In genomic region chr19:13986348-13986904, GRCh38 we compare ENCODE assay signal across 9 cellular contexts. TPM values are rescaled to one million over a fixed set of nuclear protein-coding genes. Genes with fewer than 3 reads are reported as not detected.
DNase-seq lines count a peak whose midpoint lies in the region; ATAC-seq and TF ChIP-seq lines count a peak whose summit lies in the region.
"Had no signal": no experiment of that assay in that cellular context is flagged by ENCODE, and none has a peak within 500 bp of the region (broad histone marks: within the 10 kb centered on the region; RNA-seq: fewer than 3 reads in every experiment).

No MANE protein-coding gene starts in this region.

- H3K4me3 ChIP-seq in CD8-positive, alpha-beta memory T cell (ENCODE audit: low read length): peak overlapping the region; percentile 59
- no peak overlapping the region for H3K4me3 ChIP-seq in SJCRH30
- H3K4me3 ChIP-seq in heart right ventricle: peak overlapping the region in 7 of 10 donors; percentile 9 to 40 (median 28)
- peak overlapping the region; percentile 52 for H3K4me3 ChIP-seq in psoas muscle
- no peak overlapping the region for H3K4me3 ChIP-seq in uterus

- H3K9me3 ChIP-seq in CD8-positive, alpha-beta memory T cell (ENCODE audit: low read length): no peaks in the 10 kb centered on the region
- H3K9me3 ChIP-seq in SJCRH30 (replicated peaks) (no peaks in the 10 kb centered on the region), heart right ventricle (no peaks in the 10 kb centered on the region), psoas muscle (no peaks in the 10 kb centered on the region), uterus (no peaks in the 10 kb centered on the region)

- peak overlapping the region; percentile 93 for H3K27ac ChIP-seq in CD8-positive, alpha-beta memory T cell (ENCODE audit: low read depth, low read length)
- H3K27ac ChIP-seq in SJCRH30 (peak overlapping the region; percentile 8; the same call in 1 of the 2 replicates), heart right ventricle (peak overlapping the region; percentile 47 to 98 (median 92)), psoas muscle (peak overlapping the region; percentile 90), uterus (peak overlapping the region; percentile 63 to 81)

- POLR2A ChIA-PET in CD8-positive, alpha-beta memory T cell (lab: Charles Lee): interaction anchor here (0.5 to 2.1 kb wide), 6 partner anchors 17 to 811 kb away, joined by 3 to 11 read pairs (median 7); partner anchors contain the start of genes IL27RA and RFX1

- no peak for TF ChIP-seq POLR2A in uterus (IDR thresholded peaks at IDR 0.05)

- peak; percentile 69 for ATAC-seq in GM19468 (IDR thresholded peaks at IDR 0.05; ENCODE audit: extremely low read depth, unreplicated experiment)
- peak; percentile 64 to 88 (median 79) for ATAC-seq in heart right ventricle
- ATAC-seq in psoas muscle: peak; percentile 6 to 16 (median 10)

- H3K27ac Mint-ChIP-seq in CD8-positive, alpha-beta memory T cell: peak overlapping the region; percentile 95 to 100 (median 98)
- H3K27ac Mint-ChIP-seq in activated naive CD4-positive, alpha-beta T cell treated with anti-CD3 and anti-CD28 coated beads for 36 hours: peak overlapping the region; percentile 98

- H3K4me1 Mint-ChIP-seq in CD8-positive, alpha-beta memory T cell: peaks cover 51 to 93% (median 59%) of the 10 kb centered on the region in 3 donors
- peaks cover 64% of the 10 kb centered on the region for H3K4me1 Mint-ChIP-seq in activated naive CD4-positive, alpha-beta T cell treated with anti-CD3 and anti-CD28 coated beads for 36 hours (ENCODE audit: low read depth)

- peaks cover 0 to 2% of the 10 kb centered on the region in 2 donors for H3K27me3 Mint-ChIP-seq in CD8-positive, alpha-beta memory T cell
- H3K27me3 Mint-ChIP-seq in activated naive CD4-positive, alpha-beta T cell treated with anti-CD3 and anti-CD28 coated beads for 36 hours (ENCODE audit: low read depth): no peaks in the 10 kb centered on the region

- TF ChIP-seq CTCF in heart right ventricle (IDR thresholded peaks at IDR 0.05): peak in 1 of 9 donors; percentile 5
- no peak for TF ChIP-seq CTCF in psoas muscle (IDR thresholded peaks at IDR 0.05)
- TF ChIP-seq CTCF in uterus (IDR thresholded peaks at IDR 0.05): no peak

- intact Hi-C loops in activated naive CD4-positive, alpha-beta T cell treated with anti-CD3 and anti-CD28 coated beads for 36 hours (cut with micrococcal nuclease): loop anchor here (1.0 to 2.0 kb wide), 7 partner anchors 20 to 382 kb away; partner anchors contain the start of genes DCAF15, MISP3 and RFX1
- intact Hi-C loops in heart right ventricle (cut with DNase I) (no loop called here), psoas muscle (cut with DNase I) (no loop called here), uterus (cut with DNase I; ENCODE audit: low total_unique reads) (no loop called here)

- no peaks in the 10 kb centered on the region for H3K27me3 ChIP-seq in CD8-positive, alpha-beta memory T cell (ENCODE audit: insufficient read depth, low read length, poor library complexity, severe bottlenecking)
- H3K27me3 ChIP-seq in SJCRH30 (no peaks in the 10 kb centered on the region), heart right ventricle (no peaks in the 10 kb centered on the region), psoas muscle (ENCODE audit: insufficient read depth in 3 of 3, low read length in 2 of 3) (no peaks in the 10 kb centered on the region), uterus (no peaks in the 10 kb centered on the region)

- 36 to 53% methylated on average over 19 of the region's 19 CpGs for WGBS in heart right ventricle, 2 donors
- 51 to 58% (median 56%) methylated on average over 18 to 19 of the region's 19 CpGs for WGBS in psoas muscle, 3 donors

- H3K36me3 ChIP-seq in CD8-positive, alpha-beta memory T cell (ENCODE audit: insufficient read depth, low read length): peaks cover 5% of the 10 kb centered on the region
- no peaks in the 10 kb centered on the region for H3K36me3 ChIP-seq in SJCRH30
- H3K36me3 ChIP-seq in heart right ventricle: peaks cover 0 to 39% (median 0%) of the 10 kb centered on the region in 9 donors
- peaks cover 0 to 15% of the 10 kb centered on the region in 2 donors for H3K36me3 ChIP-seq in psoas muscle (ENCODE audit: insufficient read depth in 1 of 2, low read depth in 1 of 2)
- H3K36me3 ChIP-seq in uterus: no peaks in the 10 kb centered on the region

- peak; percentile 97 to 100 (median 99) for DNase-seq in CD8-positive, alpha-beta memory T cell
- DNase-seq in HPDE6-E6E7 (ENCODE audit: extremely low spot score) (peak; percentile 88), SJCRH30 (peak; percentile 67 to 69), heart right ventricle (peak; percentile 89 to 90), psoas muscle (peak; percentile 87 to 91), uterus (peak; percentile 74 to 77)
- peak; percentile 100 for DNase-seq in activated naive CD4-positive, alpha-beta T cell treated with anti-CD3 and anti-CD28 coated beads for 36 hours

- H3K9me3 Mint-ChIP-seq in CD8-positive, alpha-beta memory T cell: no peaks in the 10 kb centered on the region
- H3K9me3 Mint-ChIP-seq in activated naive CD4-positive, alpha-beta T cell treated with anti-CD3 and anti-CD28 coated beads for 36 hours: no peaks in the 10 kb centered on the region

- H3K36me3 Mint-ChIP-seq in CD8-positive, alpha-beta memory T cell: peaks cover 13 to 28% (median 16%) of the 10 kb centered on the region in 3 donors
- H3K36me3 Mint-ChIP-seq in activated naive CD4-positive, alpha-beta T cell treated with anti-CD3 and anti-CD28 coated beads for 36 hours (ENCODE audit: low read depth): peaks cover 12% of the 10 kb centered on the region

- H3K4me1 ChIP-seq in CD8-positive, alpha-beta memory T cell (ENCODE audit: insufficient read depth, low read length): peaks cover 82% of the 10 kb centered on the region
- H3K4me1 ChIP-seq in SJCRH30 (peaks cover 16% of the 10 kb centered on the region), heart right ventricle (peaks cover 6 to 42% (median 29%) of the 10 kb centered on the region in 9 donors), psoas muscle (peaks cover 28% of the 10 kb centered on the region), uterus (no peaks in the 10 kb centered on the region)

- peak overlapping the region; percentile 22 to 85 (median 69) for H3K4me3 Mint-ChIP-seq in CD8-positive, alpha-beta memory T cell
- peak overlapping the region; percentile 65 for H3K4me3 Mint-ChIP-seq in activated naive CD4-positive, alpha-beta T cell treated with anti-CD3 and anti-CD28 coated beads for 36 hours

- CTCF ChIA-PET in CD8-positive, alpha-beta memory T cell (lab: Charles Lee): no interaction called here
- CTCF ChIA-PET in activated naive CD4-positive, alpha-beta T cell treated with anti-CD3 and anti-CD28 coated beads for 36 hours (lab: Charles Lee): interaction anchor here (0.6 to 2.1 kb wide), 4 partner anchors 18 to 83 kb away, joined by 3 to 9 read pairs (median 3); partner anchors contain the start of gene IL27RA

RNA-seq across cellular contexts. Expression of gene RFX1, which starts 19.7 kb away (rescaled TPM):
- total RNA-seq in CD8-positive, alpha-beta memory T cell: 10 to 100 TPM; 13.0 to 13.6 TPM
- polyA plus RNA-seq in CD8-positive, alpha-beta memory T cell: 3.1 TPM
- 3.9 and 4.4 TPM in 2 replicates for total RNA-seq in SJCRH30 (2014; rRNA removed; shearing (Covaris generic))
- total RNA-seq in activated naive CD4-positive, alpha-beta T cell treated with anti-CD3 and anti-CD28 coated beads for 36 hours: 10 to 100 TPM; 13.8 to 14.0 TPM
- total RNA-seq in heart right ventricle (10 to 100 TPM; 10.4 to 15.8 (median 12.0) TPM), psoas muscle (10 to 100 TPM in 1 of 4 donors, 1 to 10 TPM in 3; 5.9 to 10.1 (median 7.8) TPM), uterus (10 to 100 TPM in 1 of 4 donors, 1 to 10 TPM in 2, under 1 TPM in 1; 0.26 to 14.1 (median 4.1) TPM)
- polyA plus RNA-seq in heart right ventricle (1 to 10 TPM; 2.7 to 5.9 TPM), psoas muscle (1 to 10 TPM; 2.9 to 6.4 (median 5.1) TPM)

RNA-seq across cellular contexts. Expression of gene DCAF15, which starts 34.1 kb away (rescaled TPM):
- total RNA-seq in CD8-positive, alpha-beta memory T cell: 10 to 100 TPM; 64.6 to 66.5 TPM
- 8.0 TPM for polyA plus RNA-seq in CD8-positive, alpha-beta memory T cell
- 37.4 and 39.1 TPM in 2 replicates for total RNA-seq in SJCRH30 (2014; rRNA removed; shearing (Covaris generic))
- 10 to 100 TPM; 67.7 to 70.6 TPM for total RNA-seq in activated naive CD4-positive, alpha-beta T cell treated with anti-CD3 and anti-CD28 coated beads for 36 hours
- total RNA-seq in heart right ventricle: 10 to 100 TPM; 15.5 to 21.2 (median 17.8) TPM
- 10 to 100 TPM; 26.8 to 50.0 TPM for polyA plus RNA-seq in heart right ventricle
- total RNA-seq in psoas muscle: 10 to 100 TPM in 3 of 4 donors, 1 to 10 TPM in 1; 9.2 to 25.3 (median 16.0) TPM
- 10 to 100 TPM; 13.8 to 24.5 (median 16.6) TPM for polyA plus RNA-seq in psoas muscle
- 10 to 100 TPM; 11.2 to 39.6 (median 20.1) TPM for total RNA-seq in uterus

RNA-seq across cellular contexts. Expression of gene RLN3, which starts 41.5 kb away (rescaled TPM):
- total RNA-seq in CD8-positive, alpha-beta memory T cell: not detected
- not detected for polyA plus RNA-seq in CD8-positive, alpha-beta memory T cell
- total RNA-seq in SJCRH30 (2014; rRNA removed; shearing (Covaris generic)): not detected in 2 replicates
- not detected for total RNA-seq in activated naive CD4-positive, alpha-beta T cell treated with anti-CD3 and anti-CD28 coated beads for 36 hours
- total RNA-seq in heart right ventricle (not detected), psoas muscle (not detected), uterus (not detected)
- polyA plus RNA-seq in heart right ventricle (not detected), psoas muscle (not detected)
- total RNA-seq: M059J had no signal

RNA-seq across cellular contexts. Expression of gene IL27RA, which starts 45.1 kb away (rescaled TPM):
- 10 to 100 TPM; 71.4 to 73.6 TPM for total RNA-seq in CD8-positive, alpha-beta memory T cell
- polyA plus RNA-seq in CD8-positive, alpha-beta memory T cell: 83.4 TPM
- 1.5 TPM in 2 replicates for total RNA-seq in SJCRH30 (2014; rRNA removed; shearing (Covaris generic))
- total RNA-seq in activated naive CD4-positive, alpha-beta T cell treated with anti-CD3 and anti-CD28 coated beads for 36 hours: 10 to 100 TPM; 59.3 to 59.4 TPM
- 1 to 10 TPM; 2.4 to 7.6 (median 3.4) TPM for total RNA-seq in heart right ventricle
- 1 to 10 TPM; 4.6 to 5.9 TPM for polyA plus RNA-seq in heart right ventricle
- total RNA-seq in psoas muscle: 1 to 10 TPM; 2.3 to 3.7 (median 2.9) TPM
- polyA plus RNA-seq in psoas muscle: 1 to 10 TPM; 1.5 to 3.2 (median 2.5) TPM
- total RNA-seq in uterus: 1 to 10 TPM; 1.0 to 10.0 (median 3.7) TPM

RNA-seq across cellular contexts. Expression of gene PODNL1, which starts 48.2 kb away (rescaled TPM):
- under 1 TPM in 1 of 2 experiments, not detected in 1; 0.24 TPM for total RNA-seq in CD8-positive, alpha-beta memory T cell
- not detected for polyA plus RNA-seq in CD8-positive, alpha-beta memory T cell
- total RNA-seq in SJCRH30 (2014; rRNA removed; shearing (Covaris generic)): 0.08 TPM in 1 of 2 replicates, not detected in the other
- total RNA-seq in activated naive CD4-positive, alpha-beta T cell treated with anti-CD3 and anti-CD28 coated beads for 36 hours: under 1 TPM in 1 of 2 experiments, not detected in 1; 0.29 TPM
- total RNA-seq in heart right ventricle: 1 to 10 TPM in 7 of 10 donors, under 1 TPM in 3; 0.76 to 6.2 (median 1.8) TPM
- 1 to 10 TPM in 1 of 2 donors, under 1 TPM in 1; 0.90 to 2.3 TPM for polyA plus RNA-seq in heart right ventricle
- total RNA-seq in psoas muscle: 1 to 10 TPM in 1 of 4 donors, under 1 TPM in 3; 0.18 to 1.3 (median 0.39) TPM
- 1 to 10 TPM in 1 of 3 donors, under 1 TPM in 2; 0.07 to 1.3 (median 0.25) TPM for polyA plus RNA-seq in psoas muscle
- total RNA-seq in uterus: under 1 TPM in 2 of 4 donors, not detected in 2; 0.55 to 0.98 TPM

Comparison
In these comparisons a context has a peak if more than half of its experiments do, and no peak if none do; other contexts are left out.
1. H3K27ac ChIP-seq: peak in every context shown above with its lines; median percentile 93 in CD8-positive, alpha-beta memory T cell; 92 in heart right ventricle; 90 in psoas muscle; 72 in uterus; 8 in SJCRH30.
2. H3K4me3 ChIP-seq: peak in CD8-positive, alpha-beta memory T cell (single experiment), heart right ventricle (7 of 10) and psoas muscle (single experiment); none in SJCRH30 (single experiment) and uterus (0 of 2).
3. ATAC-seq: peak in every context shown above with its lines; median percentile 79 in heart right ventricle; 69 in GM19468; 10 in psoas muscle.
4. Peak in every context shown above with its lines, with median percentiles within 50 percentile points of each other: DNase-seq.